8 cellular contexts compared by ENCODE assay signal in the genomic region with DNA sequence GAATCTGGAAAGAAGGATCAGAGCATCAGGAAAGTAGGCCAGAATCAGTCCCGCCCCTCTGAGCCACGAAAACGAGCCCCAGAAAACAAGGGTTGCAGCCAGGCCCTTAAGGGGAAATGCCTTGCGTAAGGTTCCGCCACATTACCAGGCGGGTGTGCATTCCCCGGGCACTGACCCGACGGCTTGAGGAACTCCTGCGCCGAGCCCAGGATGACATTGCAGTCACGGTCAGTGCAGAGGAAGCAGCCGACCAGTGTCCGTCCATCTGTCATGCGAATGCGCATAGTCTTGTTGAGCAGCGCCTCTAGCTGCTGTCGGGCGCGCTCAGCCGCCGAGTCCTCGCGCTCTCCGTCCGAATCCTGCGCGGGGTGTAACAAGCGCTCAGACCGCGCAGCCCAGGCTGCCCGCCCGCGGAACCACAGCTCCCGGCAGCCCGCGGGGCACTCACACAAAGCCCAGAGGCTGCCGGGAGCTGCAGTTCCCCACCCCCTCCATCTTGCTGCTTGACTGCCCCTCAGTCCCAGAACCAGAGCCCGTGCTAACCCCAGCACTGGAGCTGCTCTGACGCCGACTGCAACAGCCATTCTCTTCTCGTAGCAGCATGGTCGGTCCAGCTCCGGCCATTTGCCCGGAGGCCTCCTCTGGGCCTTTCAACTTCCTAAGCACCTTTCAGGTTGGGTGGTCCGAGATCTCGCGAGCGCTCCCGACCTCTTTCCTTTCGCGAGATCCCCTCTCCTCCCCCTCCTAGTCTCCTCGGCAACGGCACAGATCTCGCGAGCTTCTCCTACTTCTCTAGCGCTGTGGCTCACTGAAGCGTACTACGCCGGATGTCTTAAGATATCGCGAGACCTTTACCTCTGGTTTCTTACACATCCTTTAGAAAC. TPM values are rescaled to one million over a fixed set of nuclear protein-coding genes. Genes with fewer than 3 reads are reported as not detected.
A peak's percentile ranks its signal among the peaks of the same experiment; 100 is the strongest.
DNase-seq lines count a peak whose midpoint lies in the region; ATAC-seq and TF ChIP-seq lines count a peak whose summit lies in the region.

A gene with protein sequence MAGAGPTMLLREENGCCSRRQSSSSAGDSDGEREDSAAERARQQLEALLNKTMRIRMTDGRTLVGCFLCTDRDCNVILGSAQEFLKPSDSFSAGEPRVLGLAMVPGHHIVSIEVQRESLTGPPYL (minus strand): TSS at position 720 of the 884 bp plus-strand sequence. CDS start 96 bp downstream, at position 624.

- H3K4me3 ChIP-seq in GM12865 (ENCODE audit: low read depth, low read length) (peak within 1 kb of the TSS; percentile 78), parathyroid adenoma (ENCODE audit: low read depth, low read length) (peak within 1 kb of the TSS; percentile 80), transverse colon (peak within 1 kb of the TSS; percentile 50 to 62 (median 53))

- ATAC-seq in HG02642 (IDR thresholded peaks at IDR 0.05; ENCODE audit: poor library complexity, unreplicated experiment): peak; percentile 71
- peak; percentile 90 for ATAC-seq in Right ventricle myocardium superior (ENCODE audit: poor library complexity)

- intact Hi-C loops in Right ventricle myocardium superior (cut with DNase I) (loop anchor here (1.0 to 5.0 kb wide), 3 partner anchors 14 to 35 kb away; a partner anchor contains a TSS), transverse colon (cut with DNase I; ENCODE audit: low total_unique reads) (loop anchor here (2.0 to 10.0 kb wide), 3 partner anchors 14 to 112 kb away; no protein-coding TSS in a partner anchor)

- H3K27me3 ChIP-seq in parathyroid adenoma (ENCODE audit: control insufficient read depth, insufficient read depth, low read length) (no peaks in the 10 kb centered on the region), transverse colon (no peaks in the 10 kb centered on the region)

- TF ChIP-seq EP300 in transverse colon (IDR thresholded peaks at IDR 0.05; ENCODE audit: low read depth): no peak

- peak within 1 kb of the TSS; percentile 34 for H3K9ac ChIP-seq in parathyroid adenoma

- H3K9me3 ChIP-seq in parathyroid adenoma (ENCODE audit: control insufficient read depth, low read length): no peaks in the 10 kb centered on the region
- no peaks in the 10 kb centered on the region for H3K9me3 ChIP-seq in transverse colon

- TF ChIP-seq CTCF in GM12865 (IDR thresholded peaks at IDR 0.05; ENCODE audit: insufficient read depth, low read depth, low read length, missing control alignments) (peak; percentile 43), parathyroid adenoma (IDR thresholded peaks at IDR 0.05) (peak; percentile 60), transverse colon (IDR thresholded peaks at IDR 0.05) (peak; percentile 17 to 47 (median 32))

- H3K27ac ChIP-seq in parathyroid adenoma (peak within 1 kb of the TSS; percentile 96), transverse colon (peak within 1 kb of the TSS; percentile 90 to 97 (median 94))

- peak; percentile 73 for TF ChIP-seq POLR2A in transverse colon (IDR thresholded peaks at IDR 0.05)

- peak within 1 kb of the TSS; percentile 72 for H2AFZ ChIP-seq in parathyroid adenoma

- peak within 1 kb of the TSS; percentile 86 for H3K4me2 ChIP-seq in parathyroid adenoma (ENCODE audit: low read length)

- peaks cover 3% of the 10 kb centered on the region for H3K79me2 ChIP-seq in parathyroid adenoma

- in situ Hi-C loops in transverse colon (cut with MboI; ENCODE audit: low pct_ligation_motif_present in 1 of 4, low pct_unique_long_range_greater_than_20kb in 1 of 4, low sequenced_read_pairs in 3 of 4): loop anchor here in 2 of 4 donors (25.0 kb wide), 1 partner anchor 130 kb away; no protein-coding TSS in a partner anchor

- WGBS in transverse colon (ENCODE audit: low coverage in 1 of 2), 2 donors: 0% methylated on average over 42 of the region's 62 CpGs; no CpG with 5 or more reads in 1 of the 2 donors

- peaks cover 13% of the 10 kb centered on the region for H3K4me1 ChIP-seq in parathyroid adenoma
- H3K4me1 ChIP-seq in transverse colon: peaks cover 24 to 36% (median 28%) of the 10 kb centered on the region in 4 donors

- DNase-seq in GM12865 (ENCODE audit: low read depth) (peak; percentile 99), NCI-H1105 (lab: John Stamatoyannopoulos, UW) (peak; percentile 100), SKM-1 treated with dmso at 0.1 percent for 144 hours (lab: John Stamatoyannopoulos, UW; ENCODE audit: unreplicated experiment) (peak; percentile 88), Right ventricle myocardium superior (peak; percentile 98), transverse colon (peak; percentile 97)
- peak; percentile 85 for DNase-seq in activated naive CD8-positive, alpha-beta T cell treated with anti-CD3 and anti-CD28 coated beads, Interleukin-2, amount 50 U/mL, for 16 hours (ENCODE audit: low read depth, low spot score)

- no peaks in the 10 kb centered on the region for H3K36me3 ChIP-seq in parathyroid adenoma (ENCODE audit: control insufficient read depth, insufficient read depth, low read length)
- H3K36me3 ChIP-seq in transverse colon: peaks cover 0 to 15% (median 6%) of the 10 kb centered on the region in 4 donors

RNA-seq across cellular contexts. Expression of the gene that starts here (rescaled TPM):
- total RNA-seq in Right ventricle myocardium superior: 101 TPM
- total RNA-seq in transverse colon: 10 to 100 TPM; 59.8 to 95.3 (median 86.5) TPM

Comparison
In these comparisons a context has a peak if more than half of its experiments do, and no peak if none do; other contexts are left out.
1. Peak in every context shown above with its lines: DNase-seq, ATAC-seq, H3K4me3 ChIP-seq and H3K27ac ChIP-seq.